Comparison of ENCODE assay signal across 1 cellular context in the genomic region with DNA sequence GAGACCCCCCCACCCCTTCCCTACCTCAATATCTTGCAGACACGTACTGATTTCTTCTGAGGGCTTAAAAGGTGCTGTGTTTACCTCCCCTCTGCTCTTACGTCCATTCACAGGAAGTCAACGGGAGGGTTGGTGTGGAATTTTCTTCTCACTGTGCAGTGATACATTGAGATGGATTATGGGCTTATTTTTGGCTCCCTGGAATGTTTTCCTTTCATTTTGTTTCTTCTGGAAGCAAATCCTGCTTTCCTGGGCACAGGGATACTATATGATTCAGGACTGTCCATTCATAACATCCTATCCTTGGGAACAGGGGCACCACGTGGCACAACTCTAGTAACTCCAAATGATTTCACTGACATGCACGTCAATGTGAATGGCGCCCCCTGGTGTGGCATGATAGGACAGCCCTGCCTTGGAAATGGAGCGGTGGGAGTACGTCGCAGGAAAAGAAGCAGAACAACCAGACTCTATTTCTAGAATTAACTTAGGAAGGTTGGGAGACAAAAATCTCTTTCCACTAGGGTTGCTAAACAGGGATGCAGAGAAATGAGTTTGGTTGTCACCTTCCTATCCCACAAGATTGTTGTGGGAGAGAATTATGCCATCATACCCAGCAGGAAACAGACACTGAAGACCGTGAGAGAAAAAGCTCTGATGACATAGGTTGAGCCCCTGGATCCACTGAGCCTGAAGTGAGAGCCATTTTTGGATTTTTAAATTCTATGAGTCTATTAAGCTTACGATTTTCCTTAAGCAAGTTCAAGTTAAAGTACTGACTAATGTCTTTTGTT.
TF ChIP-seq lines count a peak whose summit lies in the region.

No MANE protein-coding gene starts in this region.

TF ChIP-seq in H1, 55 proteins besides CTCF, POLR2A, EP300 and RAD21:
- TF ChIP-seq NANOG (IDR thresholded peaks at IDR 0.05; ENCODE audit: insufficient read depth, low read depth, low read length, poor library complexity, severe bottlenecking) = no peak
- no peak for TF ChIP-seq SIRT6 (IDR thresholded peaks at IDR 0.05; ENCODE audit: low read length)
- TF ChIP-seq, protein P1, sequence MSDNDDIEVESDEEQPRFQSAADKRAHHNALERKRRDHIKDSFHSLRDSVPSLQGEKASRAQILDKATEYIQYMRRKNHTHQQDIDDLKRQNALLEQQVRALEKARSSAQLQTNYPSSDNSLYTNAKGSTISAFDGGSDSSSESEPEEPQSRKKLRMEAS (IDR thresholded peaks at IDR 0.05) = peak; percentile 88
- TF ChIP-seq CHD7 (IDR thresholded peaks at IDR 0.05; ENCODE audit: insufficient replicate concordance, low read length) = no peak
- TF ChIP-seq, protein P2, sequence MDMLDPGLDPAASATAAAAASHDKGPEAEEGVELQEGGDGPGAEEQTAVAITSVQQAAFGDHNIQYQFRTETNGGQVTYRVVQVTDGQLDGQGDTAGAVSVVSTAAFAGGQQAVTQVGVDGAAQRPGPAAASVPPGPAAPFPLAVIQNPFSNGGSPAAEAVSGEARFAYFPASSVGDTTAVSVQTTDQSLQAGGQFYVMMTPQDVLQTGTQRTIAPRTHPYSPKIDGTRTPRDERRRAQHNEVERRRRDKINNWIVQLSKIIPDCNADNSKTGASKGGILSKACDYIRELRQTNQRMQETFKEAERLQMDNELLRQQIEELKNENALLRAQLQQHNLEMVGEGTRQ (IDR thresholded peaks at IDR 0.05; ENCODE audit: low read length) = peak; percentile 52; the same call in 1 of the 2 replicates
- TF ChIP-seq JUN (IDR thresholded peaks at IDR 0.05; ENCODE audit: low read depth, low read length) = no peak
- no peak for TF ChIP-seq POLR2AphosphoS5 (IDR thresholded peaks at IDR 0.05; ENCODE audit: low read depth, low read length)
- no peak for TF ChIP-seq RXRA (IDR thresholded peaks at IDR 0.05; ENCODE audit: insufficient read depth, low read depth, low read length)
- no peak for TF ChIP-seq CBX8 (IDR thresholded peaks at IDR 0.05; ENCODE audit: borderline replicate concordance, low read depth, low read length)
- no peak for TF ChIP-seq SP4 (IDR thresholded peaks at IDR 0.05; ENCODE audit: low read length)
- no peak for TF ChIP-seq TAF7 (optimal IDR thresholded peaks at IDR 0.05; ENCODE audit: borderline replicate concordance, low read depth, low read length)
- TF ChIP-seq FOSL1 (IDR thresholded peaks at IDR 0.05; ENCODE audit: insufficient read depth, low read depth, low read length) = no peak
- no peak for TF ChIP-seq PHF8 (conservative IDR thresholded peaks at IDR 0.05; ENCODE audit: low read depth, low read length)
- no peak for TF ChIP-seq BCL11A (IDR thresholded peaks at IDR 0.05; ENCODE audit: low read depth in 2 of 2, low read length in 2 of 2)
- TF ChIP-seq YY1 (IDR thresholded peaks at IDR 0.05; ENCODE audit: low read depth, low read length) = no peak
- TF ChIP-seq SIN3A (conservative IDR thresholded peaks at IDR 0.05 in 1 of 2, IDR thresholded peaks at IDR 0.05 in 1 of 2; ENCODE audit: low read depth in 1 of 2, low read length in 2 of 2) = 0 out of 4 replicates have a peak, but pooled peaks of 1 of the 2 experiments have one; percentile 44
- TF ChIP-seq, protein P3, sequence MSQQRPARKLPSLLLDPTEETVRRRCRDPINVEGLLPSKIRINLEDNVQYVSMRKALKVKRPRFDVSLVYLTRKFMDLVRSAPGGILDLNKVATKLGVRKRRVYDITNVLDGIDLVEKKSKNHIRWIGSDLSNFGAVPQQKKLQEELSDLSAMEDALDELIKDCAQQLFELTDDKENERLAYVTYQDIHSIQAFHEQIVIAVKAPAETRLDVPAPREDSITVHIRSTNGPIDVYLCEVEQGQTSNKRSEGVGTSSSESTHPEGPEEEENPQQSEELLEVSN (IDR thresholded peaks at IDR 0.05) = peak; percentile 22; the same call in 1 of the 2 replicates
- TF ChIP-seq MAFK (IDR thresholded peaks at IDR 0.05; ENCODE audit: low read depth, low read length) = no peak
- TF ChIP-seq CREB1 (IDR thresholded peaks at IDR 0.05) = peak; percentile 68
- TF ChIP-seq SP1 (IDR thresholded peaks at IDR 0.05; ENCODE audit: low read depth, low read length) = no peak
- TF ChIP-seq TAF1 (IDR thresholded peaks at IDR 0.05; ENCODE audit: low read depth, low read length) = no peak
- TF ChIP-seq CHD1 (IDR thresholded peaks at IDR 0.05; ENCODE audit: low read depth, low read length) = no peak
